8 cellular contexts compared by ENCODE assay signal in the genomic region with DNA sequence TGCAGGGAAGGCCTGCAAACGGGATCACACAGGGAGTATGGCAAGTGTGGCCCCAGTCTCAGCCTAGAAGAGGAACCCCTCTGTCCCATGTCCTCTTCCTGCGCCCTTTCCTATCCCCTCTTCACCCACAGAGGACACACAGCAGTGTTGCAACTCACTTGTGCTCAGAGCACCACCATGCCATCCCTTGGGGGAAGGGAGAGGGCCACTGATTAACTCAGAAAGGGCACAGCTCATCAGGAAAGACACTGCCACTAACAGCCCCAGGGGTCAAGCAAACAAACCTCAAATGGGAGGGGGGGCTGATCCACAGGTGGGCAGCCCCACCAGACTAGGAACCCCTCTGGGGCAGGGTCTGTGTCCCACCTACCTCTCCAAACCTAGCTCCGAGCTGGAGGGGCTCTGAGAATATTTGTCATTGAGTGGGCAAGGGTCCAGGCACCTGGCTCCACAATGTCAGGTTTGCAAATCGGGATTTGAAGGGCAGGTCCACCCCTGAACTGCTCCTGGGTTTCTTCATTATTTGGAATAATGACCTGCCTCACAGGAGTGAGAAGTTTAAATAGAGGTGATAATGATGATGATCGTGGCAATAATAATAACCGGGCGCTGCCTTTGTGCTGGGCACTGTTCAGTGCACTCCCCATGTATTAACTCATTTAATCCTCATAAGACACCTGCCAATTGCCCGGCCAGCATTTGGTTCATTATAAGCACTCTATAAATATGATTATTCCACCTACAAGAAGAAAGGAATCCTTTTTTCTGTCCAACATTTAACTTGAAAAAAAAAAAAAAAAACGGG. TPM values are rescaled to one million over a fixed set of nuclear protein-coding genes. Genes with fewer than 3 reads are reported as not detected.
A peak's percentile ranks its signal among the peaks of the same experiment; 100 is the strongest.
DNase-seq lines count a peak whose midpoint lies in the region; ATAC-seq, FAIRE-seq and TF ChIP-seq lines count a peak whose summit lies in the region.

No MANE protein-coding gene starts in this region.

- H3K36me3 ChIP-seq in K562 (ENCODE audit: control insufficient read depth, insufficient read depth, low read length) (0 out of 3 replicates have a peak, but pooled peaks cover 4% of the 10 kb centered on the region), lower lobe of right lung (peaks cover 4% of the 10 kb centered on the region), vagina (no peaks in the 10 kb centered on the region), mucosa of descending colon (ENCODE audit: low read depth) (no peaks in the 10 kb centered on the region)

- DNase-seq in Right ventricle myocardium inferior (ENCODE audit: missing footprints) (peak; percentile 65), Right ventricle myocardium superior (no peak), K562 (ENCODE audit: extremely low read depth in 1 of 4, low spot score in 3 of 4) (no peak), lower lobe of right lung (no peak), vagina (ENCODE audit: extremely low spot score in 2 of 2) (no peak), G401 (ENCODE audit: low spot score) (no peak), mucosa of descending colon (no peak), NK-92 (lab: John Stamatoyannopoulos, UW; ENCODE audit: unreplicated experiment) (no peak)

- FAIRE-seq in K562 (lab: Jason Lieb, UNC): no peak

- H3K4me2 ChIP-seq in K562 (ENCODE audit: insufficient read depth, low read length): peak overlapping the region; percentile 80; the same call in 1 of the 2 replicates

- H3K4me1 ChIP-seq in K562 (replicated peaks in 1 of 2; ENCODE audit: control insufficient read depth in 2 of 2, insufficient read depth in 2 of 2, low read length in 2 of 2) (peaks cover 19 to 24% of the 10 kb centered on the region in 2 experiments), lower lobe of right lung (peaks cover 22% of the 10 kb centered on the region), vagina (peaks cover 39% of the 10 kb centered on the region), mucosa of descending colon (ENCODE audit: low read depth) (peaks cover 10% of the 10 kb centered on the region)

- TF ChIP-seq CTCF in K562 (IDR thresholded peaks at IDR 0.05 in 2 of 3, conservative IDR thresholded peaks at IDR 0.05 in 1 of 3; ENCODE audit: insufficient read depth in 2 of 3, low read depth in 1 of 3, low read length in 3 of 3) (no peak), lower lobe of right lung (IDR thresholded peaks at IDR 0.05) (no peak), vagina (IDR thresholded peaks at IDR 0.05) (no peak), mucosa of descending colon (IDR thresholded peaks at IDR 0.05) (no peak)

- H4K20me1 ChIP-seq in K562 (replicated peaks; ENCODE audit: control insufficient read depth, insufficient read depth, low read length): 0 out of 2 replicates have a peak, but pooled peaks cover 8% of the 10 kb centered on the region

- POLR2A ChIA-PET in K562 (lab: Yijun Ruan, JAX): interaction anchor here (0.7 kb wide), 2 partner anchors 14 to 23 kb away, joined by 3 to 4 read pairs; no protein-coding TSS in a partner anchor

- TF ChIP-seq POLR2A in K562 (conservative IDR thresholded peaks at IDR 0.05) (no peak), vagina (IDR thresholded peaks at IDR 0.05) (no peak)

- H3K27ac ChIP-seq in K562 (ENCODE audit: extremely low read depth, low read depth, low read length) (no peak overlapping the region), lower lobe of right lung (no peak overlapping the region), vagina (no peak overlapping the region)

- peaks cover 11% of the 10 kb centered on the region; the same call in 1 of the 3 replicates for H3K79me2 ChIP-seq in K562 (ENCODE audit: control insufficient read depth, insufficient read depth, low read length)

- no peaks in the 10 kb centered on the region for H3K9me1 ChIP-seq in K562 (ENCODE audit: control insufficient read depth, insufficient read depth, low read length)

- CTCF ChIA-PET in K562 (lab: Yijun Ruan, JAX; ENCODE audit: low intra/inter-chr PET ratio): no interaction called here

- peak overlapping the region; percentile 89; a peak in 2 of 4 replicates for H3K9ac ChIP-seq in K562 (ENCODE audit: insufficient read depth in 1 of 2, low read depth in 2 of 2, low read length in 2 of 2)

- intact Hi-C loops in Right ventricle myocardium inferior (cut with DNase I) (no loop called here), Right ventricle myocardium superior (cut with DNase I) (no loop called here), K562 (cut with micrococcal nuclease) (loop anchor here (10.0 kb wide), 1 partner anchor 753 kb away; no protein-coding TSS in a partner anchor), lower lobe of right lung (cut with DNase I) (loop anchor here (10.0 kb wide), 1 partner anchor 63 kb away; no protein-coding TSS in a partner anchor), vagina (cut with DNase I) (loop anchor here (10.0 kb wide), 1 partner anchor 193 kb away; no protein-coding TSS in a partner anchor), mucosa of descending colon (cut with DNase I, micrococcal nuclease) (loop anchor here (10.0 kb wide), 2 partner anchors 53 to 193 kb away; a partner anchor contains a TSS)

- H3K27me3 ChIP-seq in K562 (ENCODE audit: control insufficient read depth in 2 of 2, insufficient read depth in 2 of 2, low read length in 2 of 2) (no peaks in the 10 kb centered on the region), lower lobe of right lung (ENCODE audit: low read depth) (no peaks in the 10 kb centered on the region), vagina (no peaks in the 10 kb centered on the region)

- in situ Hi-C loops in K562 (cut with MboI) (loop anchor here (10.0 kb wide), 1 partner anchor 323 kb away; no protein-coding TSS in a partner anchor), G401 (cut with HindIII; ENCODE audit: low sequenced_read_pairs) (no loop called here)

- TF ChIP-seq RAD21 in K562 (CRISPR knock-in tag; conservative IDR thresholded peaks at IDR 0.05 in 1 of 2, IDR thresholded peaks at IDR 0.05 in 1 of 2): no peak

- TF ChIP-seq EP300 in K562 (IDR thresholded peaks at IDR 0.05; ENCODE audit: low read length): no peak

- H3K9me3 ChIP-seq in K562 (replicated peaks; ENCODE audit: control insufficient read depth, insufficient read depth, low read depth, low read length) (no peaks in the 10 kb centered on the region), lower lobe of right lung (no peaks in the 10 kb centered on the region), vagina (no peaks in the 10 kb centered on the region), mucosa of descending colon (no peaks in the 10 kb centered on the region)

- no peak overlapping the region for H2AFZ ChIP-seq in K562 (ENCODE audit: low read depth, low read length)

- peak overlapping the region; percentile 77 for H3K4me3 ChIP-seq in K562
- peak overlapping the region; percentile 89 for H3K4me3 ChIP-seq in lower lobe of right lung
- H3K4me3 ChIP-seq in vagina: peak overlapping the region; percentile 66 to 75
- no peak overlapping the region for H3K4me3 ChIP-seq in mucosa of descending colon

- BruUV-seq in K562 (replicated peaks; lab: Mats Ljungman, UMichigan): TSS peak; percentile 49

- 33% methylated on average over 9 of the region's 9 CpGs for WGBS in K562 (ENCODE audit: insufficient coverage, low coverage, missing lambda C conversion rate)

- no peak for ATAC-seq in Right ventricle myocardium inferior
- no peak for ATAC-seq in Right ventricle myocardium superior (ENCODE audit: poor library complexity)
- ATAC-seq in K562: no peak
- ATAC-seq in lower lobe of right lung: no peak
- ATAC-seq in mucosa of descending colon: no peak

RNA-seq across cellular contexts. Expression of a gene that starts 1.0 kb away (rescaled TPM):
- total RNA-seq in Right ventricle myocardium inferior (31.2 TPM), Right ventricle myocardium superior (29.3 TPM), K562 (2014; rRNA removed) (27.2 and 28.7 TPM in 2 replicates), K562 (2014; rRNA removed; fragmentation: Illumina TruSeq; extraction: Trizol) (4.8 and 6.7 TPM in 2 replicates), K562 (2015; rRNA removed; fragmentation: Illumina TruSeq; extraction: Trizol) (16.6 and 17.0 TPM in 2 replicates), K562 (2021) (29.2 and 31.4 TPM in 2 replicates), lower lobe of right lung (11.7 TPM), vagina (39.5 TPM), mucosa of descending colon (1 to 10 TPM; 2.7 to 7.7 (median 5.6) TPM)
- total RNA-seq in K562 (2011; cell fraction: chromatin; rRNA removed; ENCODE audit: low replicate concordance): 11.2 and 40.7 TPM in 2 replicates
- 26.5 and 44.0 TPM in 2 replicates for total RNA-seq in K562 (2011; cell fraction: nucleolus; rRNA removed)
- 15.6 and 16.3 TPM in 2 replicates for total RNA-seq in K562 (2011; cell fraction: nucleoplasm; rRNA removed)
- polyA plus RNA-seq in K562 (2011; rRNA removed) (18.8 and 22.1 TPM in 2 replicates), K562 (2014; fragmentation: Illumina TruSeq; extraction: Trizol) (15.2 and 21.6 TPM in 2 replicates), K562 (2014; fragmentation: Nextera tagmentation; extraction: Ambion mirVana) (under 1 TPM; 0.27 to 0.73 TPM), K562 (2014; rRNA removed) (31.2 and 34.3 TPM in 2 replicates)
- 19.8 and 47.1 TPM in 2 replicates for polyA plus RNA-seq in K562 (2011; cell fraction: cytosol; rRNA removed)
- polyA plus RNA-seq in K562 (2011; cell fraction: nucleus; rRNA removed): 30.2 and 60.5 TPM in 2 replicates
- 27.3 and 32.5 TPM in 2 replicates for polyA plus RNA-seq in K562 (2012)
- polyA minus RNA-seq in K562 (2011; rRNA and poly(A)+ RNA removed): 4.7 and 11.0 TPM in 2 replicates
- polyA minus RNA-seq in K562 (2011; cell fraction: cytosol; rRNA and poly(A)+ RNA removed): 15.9 and 21.1 TPM in 2 replicates
- polyA minus RNA-seq in K562 (2011; cell fraction: nucleus; rRNA and poly(A)+ RNA removed): 13.7 and 17.0 TPM in 2 replicates
- total RNA-seq in G401 (2014; rRNA removed; shearing (Covaris generic)): 40.5 and 51.4 TPM in 2 replicates

RNA-seq across cellular contexts. Expression of a gene that starts 41.9 kb away (rescaled TPM):
- total RNA-seq in Right ventricle myocardium inferior (not detected), Right ventricle myocardium superior (not detected), K562 (2014; rRNA removed) (not detected in 2 replicates), K562 (2014; rRNA removed; fragmentation: Illumina TruSeq; extraction: Trizol) (not detected in 2 replicates), K562 (2015; rRNA removed; fragmentation: Illumina TruSeq; extraction: Trizol) (not detected in 2 replicates), K562 (2021) (not detected in 2 replicates), lower lobe of right lung (not detected), vagina (0.98 TPM), mucosa of descending colon (not detected)
- not detected in 2 replicates for total RNA-seq in K562 (2011; cell fraction: chromatin; rRNA removed; ENCODE audit: low replicate concordance)
- not detected in 2 replicates for total RNA-seq in K562 (2011; cell fraction: nucleolus; rRNA removed)
- not detected in 2 replicates for total RNA-seq in K562 (2011; cell fraction: nucleoplasm; rRNA removed)
- polyA plus RNA-seq in K562 (2011; rRNA removed) (not detected in 2 replicates), K562 (2014; fragmentation: Illumina TruSeq; extraction: Trizol) (not detected in 2 replicates), K562 (2014; fragmentation: Nextera tagmentation; extraction: Ambion mirVana) (not detected), K562 (2014; rRNA removed) (not detected in 2 replicates)
- polyA plus RNA-seq in K562 (2011; cell fraction: cytosol; rRNA removed): 0.03 TPM in 1 of 2 replicates, not detected in the other
- 0.04 TPM in 1 of 2 replicates, not detected in the other for polyA plus RNA-seq in K562 (2011; cell fraction: nucleus; rRNA removed)
- not detected in 2 replicates for polyA plus RNA-seq in K562 (2012)
- not detected in 2 replicates for polyA minus RNA-seq in K562 (2011; rRNA and poly(A)+ RNA removed)
- polyA minus RNA-seq in K562 (2011; cell fraction: cytosol; rRNA and poly(A)+ RNA removed): not detected in 2 replicates
- polyA minus RNA-seq in K562 (2011; cell fraction: nucleus; rRNA and poly(A)+ RNA removed): not detected in 2 replicates
- total RNA-seq in G401 (2014; rRNA removed; shearing (Covaris generic)): not detected in 2 replicates

RNA-seq across cellular contexts. Expression of a gene that starts 55.1 kb away (rescaled TPM):
- total RNA-seq in Right ventricle myocardium inferior: 5.2 TPM
- total RNA-seq in Right ventricle myocardium superior: 4.4 TPM
- 0.12 TPM in 2 replicates for total RNA-seq in K562 (2011; cell fraction: chromatin; rRNA removed; ENCODE audit: low replicate concordance)
- total RNA-seq in K562 (2011; cell fraction: nucleolus; rRNA removed): 0.13 and 0.17 TPM in 2 replicates
- total RNA-seq in K562 (2011; cell fraction: nucleoplasm; rRNA removed): 0.15 and 0.38 TPM in 2 replicates
- 0.32 and 0.37 TPM in 2 replicates for total RNA-seq in K562 (2014; rRNA removed)
- total RNA-seq in K562 (2014; rRNA removed; fragmentation: Illumina TruSeq; extraction: Trizol): 0.15 and 0.26 TPM in 2 replicates
- total RNA-seq in K562 (2015; rRNA removed; fragmentation: Illumina TruSeq; extraction: Trizol): 0.38 and 0.40 TPM in 2 replicates
- total RNA-seq in K562 (2021): 0.67 and 1.0 TPM in 2 replicates
- 0.20 and 0.49 TPM in 2 replicates for polyA plus RNA-seq in K562 (2011; rRNA removed)
- polyA plus RNA-seq in K562 (2011; cell fraction: cytosol; rRNA removed): 0.78 and 0.85 TPM in 2 replicates
- 0.15 and 0.47 TPM in 2 replicates for polyA plus RNA-seq in K562 (2011; cell fraction: nucleus; rRNA removed)
- 0.81 and 1.1 TPM in 2 replicates for polyA plus RNA-seq in K562 (2012)
- polyA plus RNA-seq in K562 (2014; fragmentation: Illumina TruSeq; extraction: Trizol): 0.49 and 0.51 TPM in 2 replicates
- not detected for polyA plus RNA-seq in K562 (2014; fragmentation: Nextera tagmentation; extraction: Ambion mirVana)
- 0.44 and 0.50 TPM in 2 replicates for polyA plus RNA-seq in K562 (2014; rRNA removed)
- polyA minus RNA-seq in K562 (2011; rRNA and poly(A)+ RNA removed): 0.75 and 0.88 TPM in 2 replicates
- polyA minus RNA-seq in K562 (2011; cell fraction: cytosol; rRNA and poly(A)+ RNA removed): 0.46 and 0.76 TPM in 2 replicates
- 0.22 and 0.27 TPM in 2 replicates for polyA minus RNA-seq in K562 (2011; cell fraction: nucleus; rRNA and poly(A)+ RNA removed)
- total RNA-seq in lower lobe of right lung: 9.8 TPM
- total RNA-seq in vagina: 34.6 TPM
- total RNA-seq in G401 (2014; rRNA removed; shearing (Covaris generic)): 12.7 and 15.7 TPM in 2 replicates
- total RNA-seq in mucosa of descending colon: 10 to 100 TPM; 13.1 to 19.0 (median 15.5) TPM

Comparison
In these comparisons a context has a peak if more than half of its experiments do, and no peak if none do; other contexts are left out.
1. intact Hi-C loops: an anchor here in K562 (10.0 kb wide), lower lobe of right lung (10.0 kb wide), vagina (10.0 kb wide) and mucosa of descending colon (10.0 kb wide); none called in Right ventricle myocardium inferior and Right ventricle myocardium superior.